Comparison of ENCODE assay signal across 16 cellular contexts in the genomic region with DNA sequence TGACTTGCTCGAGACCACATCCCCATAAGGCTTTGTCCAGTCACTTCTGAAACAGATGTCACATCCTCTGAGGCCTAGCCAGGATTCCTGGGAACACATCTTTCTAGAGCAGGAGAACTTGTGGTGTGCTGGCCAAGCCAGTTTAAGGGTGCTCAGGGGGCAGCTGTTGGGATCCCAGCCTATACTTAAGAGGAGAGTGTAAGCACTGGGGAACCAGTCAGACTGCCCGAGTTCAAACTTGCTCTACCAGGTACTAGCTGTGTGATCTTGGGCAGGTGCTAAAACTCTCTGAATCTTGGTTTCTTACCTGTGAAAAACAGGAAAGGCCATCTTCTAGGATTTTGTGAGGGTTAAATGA. TPM values are rescaled to one million over a fixed set of nuclear protein-coding genes. Genes with fewer than 3 reads are reported as not detected.
"Had no signal": no experiment of that assay in that cellular context is flagged by ENCODE, and none has a peak within 500 bp of the region (broad histone marks: within the 10 kb centered on the region; RNA-seq: fewer than 3 reads in every experiment).

No MANE protein-coding gene starts in this region.

- H3K4me3 ChIP-seq: body of pancreas, smooth muscle cell had no signal

- H3K27me3 Mint-ChIP-seq: central memory CD8-positive, alpha-beta T cell; progenitor cell of endocrine pancreas; type B pancreatic cell had no signal

- H3K4me2 ChIP-seq: smooth muscle cell had no signal

- H3K27me3 ChIP-seq: body of pancreas had no signal

- DNase-seq: activated CD4-positive, alpha-beta T cell treated with anti-CD3 and anti-CD28 coated beads, Interleukin-2, amount 10 ng/mL, durations not matched to agents 7 days and 5 days; activated effector memory CD4-positive, alpha-beta T cell treated with Interleukin-2 at 50 U/mL for 16 hours; amniotic stem cell; effector memory CD4-positive, alpha-beta T cell; left colon; mammary epithelial cell; occipital lobe; right cardiac atrium had no signal

- H3K27ac Mint-ChIP-seq: activated CD4-positive, alpha-beta T cell treated with anti-CD3 and anti-CD28 coated beads, Interleukin-2, amount 10 ng/mL, durations not matched to agents 7 days and 5 days; activated naive CD4-positive, alpha-beta T cell treated with anti-CD3 and anti-CD28 coated beads, Interleukin-2, amount 50 U/mL, for 72 hours; natural killer cell treated with Interleukin-12 subunit alpha and Interleukin-12 subunit beta and Interleukin-15 and Interleukin-18, amount 100 ng/mL, for 72 hours; WTC11 had no signal

- H3K4me3 Mint-ChIP-seq: activated CD4-positive, alpha-beta T cell treated with anti-CD3 and anti-CD28 coated beads, Interleukin-2, amount 10 ng/mL, durations not matched to agents 7 days and 5 days; central memory CD8-positive, alpha-beta T cell; natural killer cell treated with Interleukin-12 subunit alpha and Interleukin-12 subunit beta and Interleukin-15 and Interleukin-18, amount 100 ng/mL, for 72 hours; type B pancreatic cell; WTC11 had no signal

- ATAC-seq: natural killer cell treated with Interleukin-12 subunit alpha and Interleukin-12 subunit beta and Interleukin-15 and Interleukin-18, amount 100 ng/mL, for 72 hours had no signal

- H3K9me3 Mint-ChIP-seq: activated CD4-positive, alpha-beta T cell treated with anti-CD3 and anti-CD28 coated beads, Interleukin-2, amount 10 ng/mL, durations not matched to agents 7 days and 5 days; activated naive CD4-positive, alpha-beta T cell treated with anti-CD3 and anti-CD28 coated beads, Interleukin-2, amount 50 U/mL, for 72 hours; central memory CD8-positive, alpha-beta T cell; natural killer cell treated with Interleukin-12 subunit alpha and Interleukin-12 subunit beta and Interleukin-15 and Interleukin-18, amount 100 ng/mL, for 72 hours; type B pancreatic cell had no signal

- H3K9me3 ChIP-seq: body of pancreas had no signal

- H3K36me3 Mint-ChIP-seq: activated naive CD4-positive, alpha-beta T cell treated with anti-CD3 and anti-CD28 coated beads, Interleukin-2, amount 50 U/mL, for 72 hours; natural killer cell treated with Interleukin-12 subunit alpha and Interleukin-12 subunit beta and Interleukin-15 and Interleukin-18, amount 100 ng/mL, for 72 hours; type B pancreatic cell had no signal

RNA-seq across cellular contexts. Expression of a gene that starts 15.6 kb away (rescaled TPM):
- polyA plus RNA-seq: mammary epithelial cell, smooth muscle cell had no signal

RNA-seq across cellular contexts. Expression of a gene that starts 41.3 kb away (rescaled TPM):
- polyA plus RNA-seq: smooth muscle cell had no signal
